1 cellular context compared by ENCODE assay signal in the genomic region with DNA sequence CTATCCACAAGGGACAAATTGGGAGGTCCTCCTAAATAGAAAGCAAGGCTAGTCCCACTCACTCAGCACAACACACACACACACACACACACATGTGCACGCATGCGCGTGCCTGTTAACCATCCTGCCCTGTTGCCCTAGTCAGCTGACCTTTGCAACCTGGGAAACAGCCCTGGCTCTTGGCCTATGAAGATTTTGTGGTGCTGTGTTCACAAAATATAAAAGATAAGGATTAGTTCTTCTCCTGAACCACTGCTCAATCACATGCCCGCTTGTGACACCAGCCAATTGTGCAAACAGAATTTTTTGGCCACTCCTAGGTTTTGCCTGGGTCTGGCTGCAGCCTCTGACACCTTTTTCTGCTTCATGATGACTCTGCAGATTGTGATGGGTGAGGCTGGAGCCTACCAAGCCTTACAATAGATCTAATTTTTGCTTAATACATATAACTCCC.
TF ChIP-seq lines count a peak whose summit lies in the region.

No MANE protein-coding gene starts in this region.

TF ChIP-seq in GM23338, 12 proteins besides CTCF, POLR2A, EP300 and RAD21 (continued from another document):
- TF ChIP-seq ZNF462 (CRISPR knock-in tag; IDR thresholded peaks at IDR 0.05) = no peak
- TF ChIP-seq CREB1 (CRISPR knock-in tag; IDR thresholded peaks at IDR 0.05; ENCODE audit: low read depth) = no peak
- no peak for TF ChIP-seq NANOG (IDR thresholded peaks at IDR 0.05; ENCODE audit: borderline replicate concordance)
- TF ChIP-seq JUNB (IDR thresholded peaks at IDR 0.05; ENCODE audit: unreplicated experiment) = no peak
- no peak for TF ChIP-seq ZNF114 (CRISPR knock-in tag; IDR thresholded peaks at IDR 0.05)
- no peak for TF ChIP-seq POLR2AphosphoS5 (IDR thresholded peaks at IDR 0.05; ENCODE audit: low read depth)
- TF ChIP-seq, protein P1, sequence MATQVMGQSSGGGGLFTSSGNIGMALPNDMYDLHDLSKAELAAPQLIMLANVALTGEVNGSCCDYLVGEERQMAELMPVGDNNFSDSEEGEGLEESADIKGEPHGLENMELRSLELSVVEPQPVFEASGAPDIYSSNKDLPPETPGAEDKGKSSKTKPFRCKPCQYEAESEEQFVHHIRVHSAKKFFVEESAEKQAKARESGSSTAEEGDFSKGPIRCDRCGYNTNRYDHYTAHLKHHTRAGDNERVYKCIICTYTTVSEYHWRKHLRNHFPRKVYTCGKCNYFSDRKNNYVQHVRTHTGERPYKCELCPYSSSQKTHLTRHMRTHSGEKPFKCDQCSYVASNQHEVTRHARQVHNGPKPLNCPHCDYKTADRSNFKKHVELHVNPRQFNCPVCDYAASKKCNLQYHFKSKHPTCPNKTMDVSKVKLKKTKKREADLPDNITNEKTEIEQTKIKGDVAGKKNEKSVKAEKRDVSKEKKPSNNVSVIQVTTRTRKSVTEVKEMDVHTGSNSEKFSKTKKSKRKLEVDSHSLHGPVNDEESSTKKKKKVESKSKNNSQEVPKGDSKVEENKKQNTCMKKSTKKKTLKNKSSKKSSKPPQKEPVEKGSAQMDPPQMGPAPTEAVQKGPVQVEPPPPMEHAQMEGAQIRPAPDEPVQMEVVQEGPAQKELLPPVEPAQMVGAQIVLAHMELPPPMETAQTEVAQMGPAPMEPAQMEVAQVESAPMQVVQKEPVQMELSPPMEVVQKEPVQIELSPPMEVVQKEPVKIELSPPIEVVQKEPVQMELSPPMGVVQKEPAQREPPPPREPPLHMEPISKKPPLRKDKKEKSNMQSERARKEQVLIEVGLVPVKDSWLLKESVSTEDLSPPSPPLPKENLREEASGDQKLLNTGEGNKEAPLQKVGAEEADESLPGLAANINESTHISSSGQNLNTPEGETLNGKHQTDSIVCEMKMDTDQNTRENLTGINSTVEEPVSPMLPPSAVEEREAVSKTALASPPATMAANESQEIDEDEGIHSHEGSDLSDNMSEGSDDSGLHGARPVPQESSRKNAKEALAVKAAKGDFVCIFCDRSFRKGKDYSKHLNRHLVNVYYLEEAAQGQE (IDR thresholded peaks at IDR 0.05; ENCODE audit: unreplicated experiment) = no peak
